In genomic region chr1:2148691-2149090, GRCh38 we compare ENCODE assay signal across 8 cellular contexts. TPM values are rescaled to one million over a fixed set of nuclear protein-coding genes. Genes with fewer than 3 reads are reported as not detected.
DNase-seq lines count a peak whose midpoint lies in the region; ATAC-seq and TF ChIP-seq lines count a peak whose summit lies in the region.
"Had no signal": no experiment of that assay in that cellular context is flagged by ENCODE, and none has a peak within 500 bp of the region (broad histone marks: within the 10 kb centered on the region; RNA-seq: fewer than 3 reads in every experiment).

No MANE protein-coding gene starts in this region.

- no peak overlapping the region for H3K4me3 ChIP-seq in gastroesophageal sphincter

- peak; percentile 93 for DNase-seq in NOMO-1 treated with DMSO at 0.1 percent for 48 hours (lab: John Stamatoyannopoulos, UW; ENCODE audit: unreplicated experiment)
- peak; percentile 24 to 44 for DNase-seq in activated CD8-positive, alpha-beta memory T cell treated with anti-CD3 and anti-CD28 coated beads for 1 hour (ENCODE audit: extremely low read depth in 1 of 2, low read depth in 1 of 2)
- peak; percentile 26 to 69 (median 58) for DNase-seq in stimulated activated naive CD4-positive, alpha-beta T cell (lab: John Stamatoyannopoulos, UW)
- no peak for DNase-seq in posterior cingulate gyrus
- DNase-seq: NCI-H187 treated with DMSO at 0.1 percent for 48 hours had no signal

- intact Hi-C loops in posterior cingulate gyrus (cut with DNase I), result no loop called here

- ATAC-seq in gastroesophageal sphincter, result peak; percentile 35
- no peak for ATAC-seq in GM18861 (IDR thresholded peaks at IDR 0.05; ENCODE audit: unreplicated experiment)
- ATAC-seq in GM18498 (IDR thresholded peaks at IDR 0.05; ENCODE audit: unreplicated experiment), result no peak

- WGBS in gastroesophageal sphincter (ENCODE audit: low coverage in 1 of 2), 2 donors, result 50 to 59% methylated on average over 5 to 7 of the region's 14 CpGs

- H3K36me3 ChIP-seq in gastroesophageal sphincter, result no peaks in the 10 kb centered on the region

- no peak overlapping the region for H3K27ac ChIP-seq in gastroesophageal sphincter

- H3K9me3 ChIP-seq in gastroesophageal sphincter, result no peaks in the 10 kb centered on the region

- H3K4me1 ChIP-seq in gastroesophageal sphincter, result no peaks in the 10 kb centered on the region

- no peak for TF ChIP-seq POLR2A in gastroesophageal sphincter (IDR thresholded peaks at IDR 0.05)

- no peaks in the 10 kb centered on the region for H3K27me3 ChIP-seq in gastroesophageal sphincter

- TF ChIP-seq CTCF in gastroesophageal sphincter (IDR thresholded peaks at IDR 0.05), result no peak

- TF ChIP-seq EP300 in gastroesophageal sphincter (IDR thresholded peaks at IDR 0.05), result no peak

RNA-seq across cellular contexts. Expression of gene FAAP20, which starts 45.9 kb away (rescaled TPM):
- 10 to 100 TPM; 25.8 to 51.1 (median 43.3) TPM for total RNA-seq in gastroesophageal sphincter

Comparison
In these comparisons a context has a peak if more than half of its experiments do, and no peak if none do; other contexts are left out.
1. DNase-seq: peak in NOMO-1 treated with DMSO at 0.1 percent for 48 hours (single experiment), activated CD8-positive, alpha-beta memory T cell treated with anti-CD3 and anti-CD28 coated beads for 1 hour (2 of 2) and stimulated activated naive CD4-positive, alpha-beta T cell (6 of 6); none in posterior cingulate gyrus (0 of 10).